8 cellular contexts compared by ENCODE assay signal in the genomic region with DNA sequence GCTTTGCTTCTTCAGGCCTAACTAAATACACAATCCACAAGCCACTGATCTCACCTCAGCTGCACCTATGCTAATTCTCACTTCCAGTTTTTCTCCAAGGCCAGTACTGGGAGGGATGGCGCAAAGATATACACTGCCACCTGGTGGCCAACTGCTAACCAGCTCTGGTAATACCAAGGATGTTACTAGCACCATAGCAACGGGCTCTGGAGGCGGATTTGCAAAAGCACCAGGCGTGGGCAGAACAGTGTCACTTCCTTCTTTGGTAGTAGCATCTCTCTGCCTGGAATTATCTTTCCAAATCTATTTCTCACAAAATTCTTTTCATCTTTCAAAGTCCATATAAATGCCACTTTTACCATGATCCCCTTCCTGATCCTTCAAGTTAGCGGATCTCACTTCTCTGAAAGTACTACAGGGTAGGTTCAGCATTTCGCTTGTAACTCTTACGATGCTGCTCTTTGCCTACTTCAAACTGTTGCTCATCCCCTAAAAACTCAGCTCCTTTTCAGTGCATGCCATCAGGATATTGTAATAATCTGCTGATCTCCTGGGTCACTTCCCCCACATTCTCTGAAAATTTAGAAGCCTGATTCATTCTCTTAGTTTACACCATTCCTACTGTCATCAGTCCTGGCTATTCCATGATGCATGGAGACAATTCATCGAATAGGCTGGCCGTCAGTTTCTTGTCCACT. TPM values are rescaled to one million over a fixed set of nuclear protein-coding genes. Genes with fewer than 3 reads are reported as not detected.
A peak's percentile ranks its signal among the peaks of the same experiment; 100 is the strongest.
DNase-seq lines count a peak whose midpoint lies in the region; ATAC-seq and TF ChIP-seq lines count a peak whose summit lies in the region.

No MANE protein-coding gene starts in this region.

- TF ChIP-seq CTCF in GM10248 (IDR thresholded peaks at IDR 0.05; ENCODE audit: control extremely low read depth, extremely low read depth, low read depth, missing control alignments) (peak; percentile 66), HCT116 (IDR thresholded peaks at IDR 0.05 in 2 of 3, conservative IDR thresholded peaks at IDR 0.05 in 1 of 3; ENCODE audit: borderline replicate concordance in 1 of 3, insufficient read depth in 1 of 3, low read depth in 2 of 3, low read length in 2 of 3) (peak; percentile 73 to 92 (median 85)), Loucy (conservative IDR thresholded peaks at IDR 0.05; ENCODE audit: low read length) (peak; percentile 81), progenitor cell of endocrine pancreas (IDR thresholded peaks at IDR 0.05; ENCODE audit: unreplicated experiment) (peak; percentile 96)

- H3K4me1 Mint-ChIP-seq in progenitor cell of endocrine pancreas (ENCODE audit: low read depth) = peaks cover 4% of the 10 kb centered on the region

- no peak overlapping the region for H3K27ac ChIP-seq in HCT116 (ENCODE audit: low read depth, low read length)
- H3K27ac ChIP-seq in SJSA1 = peak overlapping the region; percentile 62

- peak; percentile 66 for DNase-seq in GM10248 (ENCODE audit: extremely low spot score)
- peak; percentile 64 for DNase-seq in HCT116 (ENCODE audit: low read depth, low spot score)
- peak; percentile 76 to 80 for DNase-seq in SJSA1 (ENCODE audit: low read depth in 1 of 2, low spot score in 2 of 2)
- DNase-seq in activated naive CD4-positive, alpha-beta T cell treated with Interleukin-2 at 50 U/mL for 16 hours = peak; percentile 86
- peak; percentile 67 to 97 (median 87) for DNase-seq in head of caudate nucleus
- peak; percentile 54 for DNase-seq in progenitor cell of endocrine pancreas (ENCODE audit: low spot score, unreplicated experiment)
- DNase-seq in ureter (ENCODE audit: low spot score) = peak; percentile 82

- peaks cover 18% of the 10 kb centered on the region for H3K9me3 Mint-ChIP-seq in progenitor cell of endocrine pancreas (ENCODE audit: low read depth)

- H3K9ac ChIP-seq in HCT116 (ENCODE audit: low read length) = no peak overlapping the region
- H3K9ac ChIP-seq in Loucy (ENCODE audit: low read depth, low read length, poor library complexity, severe bottlenecking) = no peak overlapping the region

- ATAC-seq in HCT116 = peak; percentile 99

- H3K4me3 ChIP-seq in HCT116 (replicated peaks in 1 of 2; ENCODE audit: low read depth in 1 of 2, low read length in 2 of 2) = no peak overlapping the region
- H3K4me3 ChIP-seq in Loucy (ENCODE audit: low read length, poor library complexity, severe bottlenecking) = no peak overlapping the region
- H3K4me3 ChIP-seq in SJSA1 = no peak overlapping the region

- CTCF ChIA-PET in GM10248 (lab: Yijun Ruan, JAX) (interaction anchor here (0.7 to 4.4 kb wide), 15 partner anchors 9 to 135 kb away, joined by 3 to 61 read pairs (median 4); no protein-coding TSS in a partner anchor), HCT116 (lab: Charles Lee) (interaction anchor here (0.7 to 3.6 kb wide), 8 partner anchors 13 to 353 kb away, joined by 3 to 21 read pairs (median 4); no protein-coding TSS in a partner anchor)

- H3K79me2 ChIP-seq in HCT116 (ENCODE audit: insufficient read depth, low read length) (no peaks in the 10 kb centered on the region), Loucy (ENCODE audit: insufficient read depth, low read length) (no peaks in the 10 kb centered on the region)

- no peak overlapping the region for H3K4me3 Mint-ChIP-seq in progenitor cell of endocrine pancreas (ENCODE audit: low read depth)

- H3K27ac Mint-ChIP-seq in progenitor cell of endocrine pancreas = no peak overlapping the region

- H3K27me3 Mint-ChIP-seq in progenitor cell of endocrine pancreas = no peaks in the 10 kb centered on the region

- peak overlapping the region; percentile 27 for H2AFZ ChIP-seq in HCT116 (ENCODE audit: low read depth, low read length, poor library complexity, severe bottlenecking)
- no peak overlapping the region for H2AFZ ChIP-seq in Loucy (ENCODE audit: low read length)

- POLR2A ChIA-PET in GM10248 (lab: Yijun Ruan, JAX) = interaction anchor here (0.6 kb wide), 1 partner anchor 62 kb away, joined by 4 read pairs; no protein-coding TSS in a partner anchor
- POLR2A ChIA-PET in HCT116 (lab: Charles Lee) = no interaction called here

- BruUV-seq in HCT116 (replicated peaks; lab: Mats Ljungman, UMichigan) = no TSS peak

- no peaks in the 10 kb centered on the region for H3F3A ChIP-seq in Loucy (ENCODE audit: low read depth)

- no peak for TF ChIP-seq POLR2A in HCT116 (IDR thresholded peaks at IDR 0.05; ENCODE audit: borderline replicate concordance, extremely low read depth, insufficient read depth, insufficient read length)

- H3K4me1 ChIP-seq in HCT116 (ENCODE audit: control insufficient read depth in 1 of 2, insufficient read depth in 2 of 2, low read length in 2 of 2) (peaks cover 0 to 12% of the 10 kb centered on the region in 2 experiments; a peak in 2 of 4 replicates), Loucy (ENCODE audit: insufficient read depth, low read length, poor library complexity, severe bottlenecking) (peaks cover 21% of the 10 kb centered on the region), SJSA1 (replicated peaks) (peaks cover 30% of the 10 kb centered on the region)

- no peaks in the 10 kb centered on the region for H4K20me1 ChIP-seq in HCT116 (ENCODE audit: insufficient read depth)
- no peaks in the 10 kb centered on the region for H4K20me1 ChIP-seq in Loucy (ENCODE audit: insufficient read depth, low read length, poor library complexity, severe bottlenecking)

- peak; percentile 88 for TF ChIP-seq RAD21 in HCT116 (IDR thresholded peaks at IDR 0.05; ENCODE audit: low read depth)

- intact Hi-C loops in HCT116 (cut with micrococcal nuclease) (loop anchor here (2.0 kb wide), 3 partner anchors 63 to 353 kb away; no protein-coding TSS in a partner anchor), head of caudate nucleus (cut with DNase I) (loop anchor here (5.0 kb wide), 1 partner anchor 63 kb away; no protein-coding TSS in a partner anchor)

- H3K36me3 ChIP-seq in HCT116 (ENCODE audit: control insufficient read depth in 1 of 2, insufficient read depth in 2 of 2, low read length in 2 of 2) (no peaks in the 10 kb centered on the region), Loucy (ENCODE audit: insufficient read depth, low read length) (no peaks in the 10 kb centered on the region), SJSA1 (no peaks in the 10 kb centered on the region)

- peaks cover 4% of the 10 kb centered on the region for H3K36me3 Mint-ChIP-seq in progenitor cell of endocrine pancreas (ENCODE audit: insufficient read depth)

- RAD21 ChIA-PET in HCT116 (lab: Charles Lee; ENCODE audit: low non-redundant PET in 1 of 2, low total read pairs in 2 of 2, uncharacterized antibody in 2 of 2, unreplicated experiment in 2 of 2) = interaction anchor here (1.9 to 2.2 kb wide), 2 partner anchors 62 to 135 kb away, joined by 6 to 8 read pairs; no protein-coding TSS in a partner anchor

- H3K4me2 ChIP-seq in HCT116 (ENCODE audit: low read length) (peak overlapping the region; percentile 20; the same call in 1 of the 2 replicates), Loucy (ENCODE audit: low read depth, low read length, poor library complexity, severe bottlenecking) (no peak overlapping the region)

- H3K9me2 ChIP-seq in HCT116 (ENCODE audit: insufficient read depth) (no peaks in the 10 kb centered on the region), Loucy (replicated peaks; ENCODE audit: low read depth, low read length) (no peaks in the 10 kb centered on the region)

- H3K27me3 ChIP-seq in HCT116 (ENCODE audit: insufficient read depth, low read length) = no peaks in the 10 kb centered on the region
- no peaks in the 10 kb centered on the region for H3K27me3 ChIP-seq in Loucy (ENCODE audit: insufficient read depth, low read length, poor library complexity, severe bottlenecking)
- no peaks in the 10 kb centered on the region for H3K27me3 ChIP-seq in SJSA1 (replicated peaks)

- no peaks in the 10 kb centered on the region for H3K9me3 ChIP-seq in HCT116 (ENCODE audit: control insufficient read depth in 1 of 2, insufficient read depth in 1 of 2, low read depth in 1 of 2, low read length in 2 of 2)
- no peaks in the 10 kb centered on the region for H3K9me3 ChIP-seq in Loucy (ENCODE audit: insufficient read depth, low read depth, low read length)
- H3K9me3 ChIP-seq in SJSA1 (replicated peaks) = no peaks in the 10 kb centered on the region; the same call in 1 of the 2 replicates

TF ChIP-seq in HCT116, 20 proteins besides CTCF, POLR2A, EP300 and RAD21:
- TF ChIP-seq EGR1 (IDR thresholded peaks at IDR 0.05; ENCODE audit: low read depth) (peak; percentile 63; the same call in 1 of the 2 replicates), CBX3 (IDR thresholded peaks at IDR 0.05; ENCODE audit: low read depth) (0 out of 2 replicates have a peak, but pooled peaks have one; percentile 28), SP1 (IDR thresholded peaks at IDR 0.05; ENCODE audit: low read depth) (no peak)

RNA-seq across cellular contexts. Expression of gene FOXJ2, which starts 37.1 kb away (rescaled TPM):
- total RNA-seq in HCT116 (2021; ENCODE audit: unreplicated experiment) (20.3 TPM), progenitor cell of endocrine pancreas (20.0 and 20.8 TPM in 2 replicates), ureter (21.1 TPM)
- 17.7 and 17.9 TPM in 2 replicates for polyA plus RNA-seq in HCT116 (2012)
- total RNA-seq in SJSA1 (2014; rRNA removed; shearing (Covaris generic)) = 10.3 and 12.1 TPM in 2 replicates

RNA-seq across cellular contexts. Expression of gene SLC2A3, which starts 59.4 kb away (rescaled TPM):
- total RNA-seq in HCT116 (2021; ENCODE audit: unreplicated experiment) (10.5 TPM), progenitor cell of endocrine pancreas (21.7 and 34.8 TPM in 2 replicates), ureter (61.9 TPM)
- polyA plus RNA-seq in HCT116 (2012) = 7.0 TPM in 2 replicates
- total RNA-seq in SJSA1 (2014; rRNA removed; shearing (Covaris generic)) = 9.9 and 13.7 TPM in 2 replicates
